In genomic region chr15:74263473-74263872, GRCh38 we compare ENCODE assay signal across 24 cellular contexts.
DNase-seq lines count a peak whose midpoint lies in the region; ATAC-seq and TF ChIP-seq lines count a peak whose summit lies in the region.
"Had no signal": no experiment of that assay in that cellular context is flagged by ENCODE, and none has a peak within 500 bp of the region (broad histone marks: within the 10 kb centered on the region; RNA-seq: fewer than 3 reads in every experiment).

No MANE protein-coding gene starts in this region.

- TF ChIP-seq CTCF in HEK293 (tag by site-specific recombination; IDR thresholded peaks at IDR 0.05), result 0 out of 2 replicates have a peak, but pooled peaks have one; percentile 20

- H3K4me3 ChIP-seq in HEK293 (ENCODE audit: low read depth, low read length), result no peak overlapping the region
- H3K4me3 ChIP-seq: MG63, ovary, right atrium auricular region, SJCRH30 had no signal

- ATAC-seq in HG02763 (IDR thresholded peaks at IDR 0.05; ENCODE audit: unreplicated experiment), result no peak
- ATAC-seq: activated T-cell treated with anti-CD3 and anti-CD28 coated beads, Interleukin-2, amount 50 U/mL, for 4 hours; CD8-positive, alpha-beta T cell; stimulated activated effector memory CD8-positive, alpha-beta T cell treated with anti-CD3 and anti-CD28 coated beads, Interleukin-12 subunit alpha, Interleukin-12 subunit beta, amount 100 ng/mL, for 72 hours had no signal

- H3K36me3 ChIP-seq in HEK293 (ENCODE audit: control insufficient read depth in 2 of 2, insufficient read depth in 1 of 2, low read length in 2 of 2), result no peaks in the 10 kb centered on the region
- H3K36me3 ChIP-seq: brain microvascular endothelial cell, MG63, ovary, right atrium auricular region, SJCRH30 had no signal

- peak; percentile 50 for DNase-seq in NCI-H1092 treated with DMSO at 0.1 percent for 48 hours (lab: John Stamatoyannopoulos, UW)
- no peak for DNase-seq in NCI-H1092 (lab: John Stamatoyannopoulos, UW)
- peak; percentile 18 for DNase-seq in left kidney (ENCODE audit: low read depth, low spot score)
- DNase-seq in SW 1271 (lab: John Stamatoyannopoulos, UW), result no peak
- no peak for DNase-seq in HUDEP-2 (lab: John Stamatoyannopoulos, UW; ENCODE audit: unreplicated experiment in 76 of 76)
- DNase-seq: 8988T; activated CD4-positive, alpha-beta T cell treated with anti-CD3 and anti-CD28 coated beads for 4 hours; activated naive CD4-positive, alpha-beta T cell; activated T-cell treated with anti-CD3 and anti-CD28 coated beads, Interleukin-2, amount 50 U/mL, for 4 hours; brain microvascular endothelial cell; CD8-positive, alpha-beta T cell; DMS153; GDM1; MG63; naive B cell; NCI-H2029 treated with DMSO at 0.1 percent for 48 hours; ovary; SJCRH30; stimulated activated CD4-positive, alpha-beta T cell treated with anti-CD3 and anti-CD28 coated beads, Interleukin-2, amount 100 ng/mL, for 48 hours had no signal

- no peaks in the 10 kb centered on the region for H3K9me3 ChIP-seq in HEK293 (ENCODE audit: control insufficient read depth, insufficient read depth, low read depth, low read length)
- H3K9me3 ChIP-seq: MG63, ovary, right atrium auricular region, SJCRH30 had no signal

- H3K4me1 ChIP-seq in HEK293 (ENCODE audit: control insufficient read depth, insufficient read depth, low read length), result no peaks in the 10 kb centered on the region
- H3K4me1 ChIP-seq: right atrium auricular region had no signal

- CTCF ChIA-PET in HEK293 (lab: Yijun Ruan, JAX), result interaction anchor here (1.0 kb wide), 1 partner anchor 40 kb away, joined by 5 read pairs; no protein-coding TSS in a partner anchor

- POLR2A ChIA-PET in HEK293 (lab: Yijun Ruan, JAX), result interaction anchor here (0.6 to 1.7 kb wide), 2 partner anchors 10 to 736 kb away, joined by 3 to 4 read pairs; no protein-coding TSS in a partner anchor

- H3K27ac ChIP-seq in HEK293 (ENCODE audit: extremely low read depth, low read depth, low read length) (no peak overlapping the region), angular gyrus (ENCODE audit: low read depth, low read length) (peak overlapping the region; percentile 56)
- H3K27ac ChIP-seq: brain microvascular endothelial cell, ovary, right atrium auricular region, SJCRH30 had no signal

TF ChIP-seq in HEK293, 187 proteins besides CTCF, POLR2A, EP300 and RAD21:
- TF ChIP-seq ZNF37A (tag by site-specific recombination; IDR thresholded peaks at IDR 0.05) (no peak), ZFHX2 (tag by site-specific recombination; conservative IDR thresholded peaks at IDR 0.05) (peak; percentile 39)

Comparison
In these comparisons a context has a peak if more than half of its experiments do, and no peak if none do; other contexts are left out.
1. DNase-seq: peak in NCI-H1092 treated with DMSO at 0.1 percent for 48 hours (single experiment) and left kidney (single experiment); none in NCI-H1092 (single experiment), SW 1271 (0 of 2) and HUDEP-2 (0 of 76).